ENCODE assay signal across 27 cellular contexts in the genomic region with DNA sequence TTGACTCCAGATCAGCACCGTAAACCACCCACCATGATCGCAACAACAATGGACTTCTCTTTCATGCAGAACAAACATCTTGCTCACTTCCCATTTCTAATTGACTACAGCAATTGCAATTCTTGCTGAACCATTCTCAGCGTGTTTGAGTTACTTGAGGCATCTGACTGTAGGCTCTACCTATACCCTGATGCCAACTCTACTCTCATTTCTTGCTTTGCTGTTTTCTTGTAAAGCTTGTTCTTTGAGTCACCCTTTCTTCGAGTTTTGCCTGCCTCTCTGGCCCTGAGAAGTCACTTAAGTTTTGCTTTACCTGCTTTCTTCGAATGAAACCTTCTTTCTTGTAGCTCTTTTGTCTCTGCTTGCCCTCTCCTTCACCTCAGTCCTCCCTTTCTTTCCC.
DNase-seq lines count a peak whose midpoint lies in the region; ATAC-seq, FAIRE-seq and TF ChIP-seq lines count a peak whose summit lies in the region.
"Had no signal": no experiment of that assay in that cellular context is flagged by ENCODE, and none has a peak within 500 bp of the region (broad histone marks: within the 10 kb centered on the region; RNA-seq: fewer than 3 reads in every experiment).

No MANE protein-coding gene starts in this region.

- H3K9me3 ChIP-seq in SJSA1 (replicated peaks), result no peaks in the 10 kb centered on the region
- H3K9me3 ChIP-seq in tibial nerve, result no peaks in the 10 kb centered on the region
- H3K9me3 ChIP-seq: A549; BLaER1 treated with 17β-estradiol and CSF1 and Interleukin-3, amounts not matched to agents 10 nM and 100 nM; HAP-1 had no signal

- FAIRE-seq in GM12892 (lab: Jason Lieb, UNC), result peak; percentile 9
- FAIRE-seq: A549 had no signal

- TF ChIP-seq EP300 in tibial nerve (IDR thresholded peaks at IDR 0.05), result no peak

- H3K4me3 ChIP-seq in SJSA1, result no peak overlapping the region
- H3K4me3 ChIP-seq in tibial nerve, result no peak overlapping the region
- H3K4me3 ChIP-seq: A549; BLaER1 treated with 17β-estradiol and CSF1 and Interleukin-3, amounts not matched to agents 10 nM and 100 nM; GM23248; HAP-1; SK-N-MC had no signal

- H3K27ac ChIP-seq in SJSA1 (peak overlapping the region; percentile 42), tibial nerve (peak overlapping the region in 2 of 4 donors; percentile 53 to 95)
- H3K27ac ChIP-seq: A549; BLaER1 treated with 17β-estradiol and CSF1 and Interleukin-3, amounts not matched to agents 10 nM and 100 nM; GM23248; KMS-11; SK-N-MC had no signal

- DNase-seq in ELF-1 (ENCODE audit: low read depth, low spot score) (peak; percentile 5), GM12892 (ENCODE audit: insufficient read length) (no peak), SJSA1 (ENCODE audit: low read depth in 1 of 2, low spot score in 2 of 2) (peak; percentile 41 to 43), tibial nerve (ENCODE audit: low spot score in 2 of 2) (no peak)
- no peak for DNase-seq in effector CD8-positive, alpha-beta T cell (lab: John Stamatoyannopoulos, UW)
- DNase-seq: AML-193; CD4-positive, alpha-beta memory T cell; COR-L47; DMS53; EL; GF-D8; GM23248; NCI-H1092 treated with DMSO at 0.1 percent for 48 hours; NCI-H1436 treated with DMSO at 0.1 percent for 48 hours; NCI-H187 treated with DMSO at 0.1 percent for 48 hours; NCI-H446; NCI-H526; NK-92 treated with Interleukin-12 subunit alpha and Interleukin-12 subunit beta, amount 100 ng/mL, for 24 hours; SHP77 treated with DMSO at 0.1 percent for 48 hours had no signal

- H3K36me3 ChIP-seq in SJSA1, result no peaks in the 10 kb centered on the region
- H3K36me3 ChIP-seq in tibial nerve, result no peaks in the 10 kb centered on the region
- H3K36me3 ChIP-seq: BLaER1 treated with 17β-estradiol and CSF1 and Interleukin-3, amounts not matched to agents 10 nM and 100 nM; HAP-1 had no signal

- no peaks in the 10 kb centered on the region for H3K27me3 ChIP-seq in SJSA1 (replicated peaks)
- H3K27me3 ChIP-seq in tibial nerve, result no peaks in the 10 kb centered on the region
- H3K27me3 ChIP-seq: BLaER1 treated with 17β-estradiol and CSF1 and Interleukin-3, amounts not matched to agents 10 nM and 100 nM had no signal

- TF ChIP-seq POLR2A in GM12892 (IDR thresholded peaks at IDR 0.05; ENCODE audit: low read depth, low read length) (no peak), tibial nerve (IDR thresholded peaks at IDR 0.05) (no peak)

- TF ChIP-seq CTCF in tibial nerve (IDR thresholded peaks at IDR 0.05), result no peak

- WGBS in tibial nerve, 2 donors, result 65 to 69% methylated on average over 5 of the region's 5 CpGs

- H3K4me1 ChIP-seq in SJSA1 (replicated peaks), result peaks cover 23% of the 10 kb centered on the region
- peaks cover 0 to 31% (median 0%) of the 10 kb centered on the region in 4 donors for H3K4me1 ChIP-seq in tibial nerve
- H3K4me1 ChIP-seq: HAP-1 had no signal

- ATAC-seq in esophagus mucosa, result peak; percentile 67
- no peak for ATAC-seq in GM19324 (IDR thresholded peaks at IDR 0.05; ENCODE audit: low FRiP score, unreplicated experiment)
- ATAC-seq: A549, Panc1 had no signal

Comparison
In these comparisons a context has a peak if more than half of its experiments do, and no peak if none do; other contexts are left out.
1. DNase-seq: peak in ELF-1 (single experiment) and SJSA1 (2 of 2); none in GM12892 (single experiment), effector CD8-positive, alpha-beta T cell (single experiment) and tibial nerve (0 of 2).